In the genomic region with DNA sequence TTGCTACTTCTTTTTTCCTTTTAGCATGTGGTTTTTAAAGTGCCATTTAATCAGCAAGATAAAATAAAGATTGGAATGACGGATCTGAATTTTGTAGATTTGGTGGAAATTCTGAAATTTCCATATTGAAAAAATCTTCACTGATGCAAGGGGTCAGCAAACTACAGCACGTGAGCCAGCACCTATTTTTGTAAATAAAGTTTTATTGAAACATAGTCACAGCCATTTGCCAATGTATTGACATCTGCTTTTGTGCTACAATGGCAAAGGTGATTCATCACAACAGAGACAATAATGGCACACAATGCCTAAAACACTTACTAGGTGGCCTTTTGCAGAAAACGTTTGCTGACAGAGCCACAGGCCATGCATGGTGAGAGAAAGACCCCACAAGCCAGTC, we compare ENCODE assay signal across 8 cellular contexts.
"Had no signal": no experiment of that assay in that cellular context is flagged by ENCODE, and none has a peak within 500 bp of the region (broad histone marks: within the 10 kb centered on the region; RNA-seq: fewer than 3 reads in every experiment).

No MANE protein-coding gene starts in this region.

- H2AFZ ChIP-seq: GM23248 had no signal

- H3K9ac ChIP-seq: GM23248 had no signal

- H3K4me1 ChIP-seq: HAP-1 had no signal

- H3K4me3 ChIP-seq: GM23248, HAP-1 had no signal

- H3K4me3 Mint-ChIP-seq: HFFc6 had no signal

- H3K27ac ChIP-seq: GM23248, HL-60 had no signal

- H3K36me3 ChIP-seq: HAP-1 had no signal

- DNase-seq: GM23248, GOT3, H7, HFFc6, IMR-90 had no signal

- H3K9me3 ChIP-seq: HAP-1 had no signal

- ATAC-seq: HCT116 had no signal

- H3K9me3 Mint-ChIP-seq: HFFc6 had no signal
